Comparison of ENCODE assay signal across 17 cellular contexts in the genomic region with DNA sequence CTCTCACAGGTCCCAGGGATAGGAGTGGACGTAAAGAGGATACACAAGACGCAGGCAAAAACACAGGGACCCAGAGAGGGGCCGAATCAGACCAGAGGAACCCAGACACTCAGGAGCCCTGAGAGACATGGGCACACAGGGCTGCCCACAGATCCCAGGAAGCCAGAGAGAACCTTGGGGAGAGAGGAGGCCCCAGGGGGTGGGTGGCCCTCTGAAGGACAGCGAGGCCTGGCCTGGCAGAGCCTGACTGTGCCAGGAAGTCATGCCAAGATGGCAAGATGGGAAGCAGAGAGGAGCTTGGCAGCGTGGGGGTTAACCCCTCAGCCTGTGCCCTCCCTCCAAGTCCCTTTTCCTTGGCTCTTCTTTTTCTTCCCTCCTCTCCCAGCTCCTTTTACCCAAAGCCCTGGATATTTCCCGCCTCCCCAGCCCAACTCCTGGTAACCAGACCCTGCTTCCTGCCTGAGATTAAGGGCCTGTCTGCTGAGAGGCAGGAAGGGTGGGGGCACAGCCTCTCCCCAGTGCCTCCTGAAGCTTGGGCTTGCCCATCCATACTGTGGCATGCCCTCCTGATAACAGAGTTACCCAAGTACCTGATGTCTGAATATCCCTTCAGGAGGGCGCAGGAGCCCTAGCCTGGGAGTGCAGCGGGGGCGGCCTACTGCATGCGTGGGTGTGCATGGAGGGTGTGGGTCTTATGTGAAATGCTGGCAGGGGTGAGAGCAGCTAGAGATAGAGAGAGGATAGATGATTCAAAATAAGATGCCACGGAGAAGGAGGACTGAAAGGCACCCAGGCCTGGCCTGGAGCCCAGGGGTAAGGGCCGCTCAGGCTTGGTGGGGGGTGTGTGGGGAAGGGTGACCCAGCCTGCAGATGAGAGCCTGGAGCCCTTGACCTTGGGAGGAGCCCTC. TPM values are rescaled to one million over a fixed set of nuclear protein-coding genes. Genes with fewer than 3 reads are reported as not detected.
DNase-seq lines count a peak whose midpoint lies in the region; ATAC-seq and TF ChIP-seq lines count a peak whose summit lies in the region.
"Had no signal": no experiment of that assay in that cellular context is flagged by ENCODE, and none has a peak within 500 bp of the region (broad histone marks: within the 10 kb centered on the region; RNA-seq: fewer than 3 reads in every experiment).

No MANE protein-coding gene starts in this region.

- H3K4me1 ChIP-seq in Loucy (ENCODE audit: insufficient read depth, low read length, poor library complexity, severe bottlenecking) (peaks cover 16% of the 10 kb centered on the region), osteoblast (ENCODE audit: insufficient read depth, low read length) (no peaks in the 10 kb centered on the region)

- no peak overlapping the region for H3K4me3 Mint-ChIP-seq in activated naive CD4-positive, alpha-beta T cell treated with anti-CD3 and anti-CD28 coated beads for 36 hours
- H3K4me3 Mint-ChIP-seq in activated naive CD8-positive, alpha-beta T cell treated with anti-CD3 and anti-CD28 coated beads, Interleukin-2, amount 50 U/mL, for 24 hours = no peak overlapping the region

- H3K79me2 ChIP-seq in Loucy (ENCODE audit: insufficient read depth, low read length) (no peaks in the 10 kb centered on the region), osteoblast (ENCODE audit: insufficient read depth, low read length) (no peaks in the 10 kb centered on the region)
- H3K79me2 ChIP-seq: hepatocyte had no signal

- H3K4me3 ChIP-seq in Loucy (ENCODE audit: low read length, poor library complexity, severe bottlenecking) (no peak overlapping the region), osteoblast (ENCODE audit: insufficient read depth, low read length) (no peak overlapping the region)
- H3K4me3 ChIP-seq: cardiac muscle cell, hepatocyte, thoracic aorta had no signal

- no peaks in the 10 kb centered on the region for H3K9me3 Mint-ChIP-seq in activated naive CD4-positive, alpha-beta T cell treated with anti-CD3 and anti-CD28 coated beads for 36 hours
- no peaks in the 10 kb centered on the region for H3K9me3 Mint-ChIP-seq in activated naive CD8-positive, alpha-beta T cell treated with anti-CD3 and anti-CD28 coated beads, Interleukin-2, amount 50 U/mL, for 24 hours

- TF ChIP-seq CTCF in Loucy (conservative IDR thresholded peaks at IDR 0.05; ENCODE audit: low read length) (no peak), osteoblast (IDR thresholded peaks at IDR 0.05; ENCODE audit: extremely low read depth, low read depth, low read length) (no peak), GM13977 (IDR thresholded peaks at IDR 0.05; ENCODE audit: extremely low read depth, insufficient read depth, missing control alignments) (no peak)

- no peak for DNase-seq in activated naive CD4-positive, alpha-beta T cell treated with anti-CD3 and anti-CD28 coated beads for 36 hours
- DNase-seq in activated naive CD4-positive, alpha-beta T cell (lab: John Stamatoyannopoulos, UW) = no peak
- no peak for DNase-seq in activated naive CD8-positive, alpha-beta T cell treated with anti-CD3 and anti-CD28 coated beads, Interleukin-2, amount 50 U/mL, for 24 hours
- DNase-seq in osteoblast (ENCODE audit: insufficient read length, low spot score, missing footprints) = peak; percentile 65
- no peak for DNase-seq in GM13977 (ENCODE audit: low spot score)
- DNase-seq: AML-193; effector CD8-positive, alpha-beta T cell; kidney glomerular epithelial cell; NCI-H446 had no signal

- H4K20me1 ChIP-seq in Loucy (ENCODE audit: insufficient read depth, low read length, poor library complexity, severe bottlenecking) (no peaks in the 10 kb centered on the region), osteoblast (ENCODE audit: insufficient read depth, low read length) (peaks cover 4% of the 10 kb centered on the region)

- no peaks in the 10 kb centered on the region for H3K36me3 Mint-ChIP-seq in activated naive CD4-positive, alpha-beta T cell treated with anti-CD3 and anti-CD28 coated beads for 36 hours (ENCODE audit: low read depth)
- H3K36me3 Mint-ChIP-seq in activated naive CD8-positive, alpha-beta T cell treated with anti-CD3 and anti-CD28 coated beads, Interleukin-2, amount 50 U/mL, for 24 hours (ENCODE audit: low read depth) = no peaks in the 10 kb centered on the region

- no peak overlapping the region for H2AFZ ChIP-seq in Loucy (ENCODE audit: low read length)
- H2AFZ ChIP-seq in osteoblast (ENCODE audit: low read length) = no peak overlapping the region
- H2AFZ ChIP-seq: hepatocyte had no signal

- H3K27me3 Mint-ChIP-seq in activated naive CD4-positive, alpha-beta T cell treated with anti-CD3 and anti-CD28 coated beads for 36 hours (ENCODE audit: low read depth) = no peaks in the 10 kb centered on the region
- H3K27me3 Mint-ChIP-seq in activated naive CD8-positive, alpha-beta T cell treated with anti-CD3 and anti-CD28 coated beads, Interleukin-2, amount 50 U/mL, for 24 hours = no peaks in the 10 kb centered on the region

- H3K36me3 ChIP-seq in Loucy (ENCODE audit: insufficient read depth, low read length) = no peaks in the 10 kb centered on the region
- no peaks in the 10 kb centered on the region for H3K36me3 ChIP-seq in osteoblast (ENCODE audit: insufficient read depth, low read length)
- H3K36me3 ChIP-seq: cardiac muscle cell, thoracic aorta had no signal

- no peak for ATAC-seq in activated naive CD8-positive, alpha-beta T cell treated with anti-CD3 and anti-CD28 coated beads, Interleukin-2, amount 50 U/mL, for 24 hours
- no peak for ATAC-seq in GM21737 (IDR thresholded peaks at IDR 0.05; ENCODE audit: unreplicated experiment)
- ATAC-seq in HG02623 (IDR thresholded peaks at IDR 0.05; ENCODE audit: unreplicated experiment) = no peak
- ATAC-seq: HCT116 had no signal

- H3F3A ChIP-seq in Loucy (ENCODE audit: low read depth) = no peaks in the 10 kb centered on the region

- H3K27ac ChIP-seq in osteoblast (ENCODE audit: low read depth, low read length) = no peak overlapping the region
- H3K27ac ChIP-seq: cardiac muscle cell, hepatocyte, thoracic aorta had no signal

- intact Hi-C loops in activated naive CD4-positive, alpha-beta T cell treated with anti-CD3 and anti-CD28 coated beads for 36 hours (cut with micrococcal nuclease) = loop anchor here (10.0 kb wide), 1 partner anchor 522 kb away; a partner anchor contains a TSS

- H3K4me2 ChIP-seq in Loucy (ENCODE audit: low read depth, low read length, poor library complexity, severe bottlenecking) = no peak overlapping the region
- no peak overlapping the region for H3K4me2 ChIP-seq in osteoblast (ENCODE audit: insufficient read depth, low read length)
- H3K4me2 ChIP-seq: hepatocyte had no signal

- H3K9me3 ChIP-seq in Loucy (ENCODE audit: insufficient read depth, low read depth, low read length) (no peaks in the 10 kb centered on the region), osteoblast (ENCODE audit: low read depth, low read length) (no peaks in the 10 kb centered on the region)
- H3K9me3 ChIP-seq: thoracic aorta had no signal

- CTCF ChIA-PET in activated naive CD4-positive, alpha-beta T cell treated with anti-CD3 and anti-CD28 coated beads for 36 hours (lab: Charles Lee) = interaction anchor here (1.2 to 8.1 kb wide), 3 partner anchors 8 to 30 kb away, joined by 4 to 44 read pairs (median 4); no protein-coding TSS in a partner anchor

- no peaks in the 10 kb centered on the region for H3K27me3 ChIP-seq in Loucy (ENCODE audit: insufficient read depth, low read length, poor library complexity, severe bottlenecking)
- peaks cover 80% of the 10 kb centered on the region for H3K27me3 ChIP-seq in osteoblast (ENCODE audit: insufficient read depth, low read length)

- H3K9me2 ChIP-seq in Loucy (replicated peaks; ENCODE audit: low read depth, low read length) = no peaks in the 10 kb centered on the region

- peak overlapping the region; percentile 35 for H3K9ac ChIP-seq in Loucy (ENCODE audit: low read depth, low read length, poor library complexity, severe bottlenecking)

- in situ Hi-C loops in GM13977 (cut with MboI; ENCODE audit: low pct_unique_long_range_greater_than_20kb, low sequenced_read_pairs, unreplicated experiment) = no loop called here

- peak overlapping the region; percentile 41 for H3K27ac Mint-ChIP-seq in activated naive CD4-positive, alpha-beta T cell treated with anti-CD3 and anti-CD28 coated beads for 36 hours
- peak overlapping the region; percentile 37 for H3K27ac Mint-ChIP-seq in activated naive CD8-positive, alpha-beta T cell treated with anti-CD3 and anti-CD28 coated beads, Interleukin-2, amount 50 U/mL, for 24 hours

- peaks cover 96% of the 10 kb centered on the region for H3K4me1 Mint-ChIP-seq in activated naive CD4-positive, alpha-beta T cell treated with anti-CD3 and anti-CD28 coated beads for 36 hours (ENCODE audit: low read depth)
- peaks cover 90% of the 10 kb centered on the region for H3K4me1 Mint-ChIP-seq in activated naive CD8-positive, alpha-beta T cell treated with anti-CD3 and anti-CD28 coated beads, Interleukin-2, amount 50 U/mL, for 24 hours

RNA-seq across cellular contexts. Expression of a gene that starts 6.0 kb away (rescaled TPM):
- 10 to 100 TPM; 50.6 to 52.3 TPM for total RNA-seq in activated naive CD4-positive, alpha-beta T cell treated with anti-CD3 and anti-CD28 coated beads for 36 hours
- total RNA-seq in osteoblast = not detected in 2 replicates
- total RNA-seq: hepatocyte, HT1080 had no signal

RNA-seq across cellular contexts. Expression of a gene that starts 33.1 kb away (rescaled TPM):
- 10 to 100 TPM; 19.5 to 19.7 TPM for total RNA-seq in activated naive CD4-positive, alpha-beta T cell treated with anti-CD3 and anti-CD28 coated beads for 36 hours
- 11.8 and 11.9 TPM in 2 replicates for total RNA-seq in osteoblast

Comparison
In these comparisons a context has a peak if more than half of its experiments do, and no peak if none do; other contexts are left out.
1. RNA of a gene that starts 6.0 kb away (total RNA-seq): 50.6 to 52.3 TPM in activated naive CD4-positive, alpha-beta T cell treated with anti-CD3 and anti-CD28 coated beads for 36 hours; not detected in osteoblast; every median in the first group is over 10 times any median in the second.